8 cellular contexts compared by ENCODE assay signal in genomic region chr2:202375611-202376408, GRCh38. TPM values are rescaled to one million over a fixed set of nuclear protein-coding genes. Genes with fewer than 3 reads are reported as not detected.
DNase-seq lines count a peak whose midpoint lies in the region; ATAC-seq, FAIRE-seq and TF ChIP-seq lines count a peak whose summit lies in the region.

Gene BMPR2 (plus strand): TSS chr2:202376327. CDS start chr2:202377475, 1,148 bp downstream.

- H3K27me3 ChIP-seq in left ventricle myocardium inferior (ENCODE audit: low read depth) (no peaks in the 10 kb centered on the region), upper lobe of right lung (no peaks in the 10 kb centered on the region)

- H3K36me3 ChIP-seq in left ventricle myocardium inferior (no peaks in the 10 kb centered on the region), upper lobe of right lung (no peaks in the 10 kb centered on the region)

- CTCF ChIA-PET in T-cell (lab: Charles Lee): interaction anchor here in 1 of 2 donors (0.6 to 0.7 kb wide), 2 partner anchors 260 to 1121 kb away, joined by 3 to 7 read pairs; no protein-coding TSS in a partner anchor

- intact Hi-C loops in left ventricle myocardium inferior (cut with micrococcal nuclease) (loop anchor here (10.0 kb wide), 1 partner anchor 91 kb away; no protein-coding TSS in a partner anchor), upper lobe of right lung (cut with DNase I) (no loop called here)

- ATAC-seq in HG02798 (IDR thresholded peaks at IDR 0.05; ENCODE audit: poor library complexity, unreplicated experiment): peak; percentile 88
- ATAC-seq in T-cell (replicated peaks in 1 of 4): peak; percentile 82 to 87 (median 84)
- ATAC-seq in upper lobe of right lung: peak; percentile 93

- H3K4me1 Mint-ChIP-seq in T-cell (peaks cover 25 to 35% (median 27%) of the 10 kb centered on the region in 3 donors), progenitor cell of endocrine pancreas (ENCODE audit: low read depth) (peaks cover 16% of the 10 kb centered on the region)

- TF ChIP-seq CTCF in left ventricle myocardium inferior (IDR thresholded peaks at IDR 0.05; ENCODE audit: borderline replicate concordance): no peak
- no peak for TF ChIP-seq CTCF in progenitor cell of endocrine pancreas (IDR thresholded peaks at IDR 0.05; ENCODE audit: unreplicated experiment)
- no peak for TF ChIP-seq CTCF in upper lobe of right lung (IDR thresholded peaks at IDR 0.05)

- DNase-seq in GM12891 (ENCODE audit: insufficient read length, low spot score) (peak; percentile 52), NCI-H1436 (lab: John Stamatoyannopoulos, UW) (peak; percentile 84), T-cell (peak; percentile 43 to 83 (median 71)), amniotic stem cell (lab: John Stamatoyannopoulos, UW) (peak; percentile 71), left ventricle myocardium inferior (peak; percentile 89), progenitor cell of endocrine pancreas (ENCODE audit: low spot score, unreplicated experiment) (peak; percentile 87), upper lobe of right lung (peak; percentile 94)

- POLR2A ChIA-PET in T-cell (lab: Charles Lee): interaction anchor here in 1 of 2 donors (0.6 kb wide), 1 partner anchor 9 kb away, joined by 10 read pairs; no protein-coding TSS in a partner anchor

- no peaks in the 10 kb centered on the region for H3K27me3 Mint-ChIP-seq in T-cell
- H3K27me3 Mint-ChIP-seq in progenitor cell of endocrine pancreas: no peaks in the 10 kb centered on the region

- H3K27ac Mint-ChIP-seq in T-cell (peak within 1 kb of the TSS; percentile 88 to 91), progenitor cell of endocrine pancreas (peak within 1 kb of the TSS; percentile 99)

- H3K27ac ChIP-seq in left ventricle myocardium inferior (replicated peaks): peak within 1 kb of the TSS; percentile 99
- H3K27ac ChIP-seq in upper lobe of right lung: peak within 1 kb of the TSS; percentile 95

- FAIRE-seq in GM12891 (lab: Jason Lieb, UNC): peak; percentile 90

- TF ChIP-seq POLR2A in GM12891 (IDR thresholded peaks at IDR 0.05; ENCODE audit: low read depth, low read length): peak; percentile 71

- H3K9me3 ChIP-seq in left ventricle myocardium inferior (replicated peaks) (no peaks in the 10 kb centered on the region), upper lobe of right lung (no peaks in the 10 kb centered on the region)

- H3K4me1 ChIP-seq in left ventricle myocardium inferior: peaks cover 49% of the 10 kb centered on the region
- H3K4me1 ChIP-seq in upper lobe of right lung: peaks cover 7% of the 10 kb centered on the region

- peak within 1 kb of the TSS; percentile 97 to 99 (median 99) for H3K4me3 Mint-ChIP-seq in T-cell
- H3K4me3 Mint-ChIP-seq in progenitor cell of endocrine pancreas (ENCODE audit: low read depth): peak within 1 kb of the TSS; percentile 100

- H3K9me3 Mint-ChIP-seq in T-cell (no peaks in the 10 kb centered on the region), progenitor cell of endocrine pancreas (ENCODE audit: low read depth) (no peaks in the 10 kb centered on the region)

- H3K36me3 Mint-ChIP-seq in T-cell (no peaks in the 10 kb centered on the region), progenitor cell of endocrine pancreas (ENCODE audit: insufficient read depth) (no peaks in the 10 kb centered on the region)

- H3K4me3 ChIP-seq in left ventricle myocardium inferior (peak within 1 kb of the TSS; percentile 94), upper lobe of right lung (peak within 1 kb of the TSS; percentile 86)

TF ChIP-seq in GM12891, 5 proteins besides CTCF, POLR2A, EP300 and RAD21:
- peak; percentile 45; the same call in 1 of the 2 replicates for TF ChIP-seq POLR2AphosphoS5 (IDR thresholded peaks at IDR 0.05; ENCODE audit: low read depth, low read length)
- TF ChIP-seq POU2F2 (IDR thresholded peaks at IDR 0.05; ENCODE audit: low read depth, low read length): no peak
- peak; percentile 17; the same call in 1 of the 2 replicates for TF ChIP-seq TAF1 (IDR thresholded peaks at IDR 0.05; ENCODE audit: low read depth, low read length)
- TF ChIP-seq PAX5 (IDR thresholded peaks at IDR 0.05; ENCODE audit: insufficient read depth, low read length, severe bottlenecking): no peak
- TF ChIP-seq SPI1 (IDR thresholded peaks at IDR 0.05; ENCODE audit: low read depth, low read length): no peak

RNA-seq across cellular contexts. Expression of gene BMPR2, which starts in this region (rescaled TPM):
- 8.1 TPM for polyA plus RNA-seq in GM12891 (2012; ENCODE audit: low read depth, missing spikeins)
- total RNA-seq in T-cell (10 to 100 TPM; 15.1 to 20.9 (median 17.1) TPM), left ventricle myocardium inferior (51.7 TPM), progenitor cell of endocrine pancreas (36.7 and 39.3 TPM in 2 replicates), upper lobe of right lung (139 TPM)

Comparison
In these comparisons a context has a peak if more than half of its experiments do, and no peak if none do; other contexts are left out.
1. Peak in every context shown above with its lines: DNase-seq, ATAC-seq, H3K4me3 ChIP-seq and H3K27ac ChIP-seq.